Comparison of ENCODE assay signal across 1 cellular context in the genomic region with DNA sequence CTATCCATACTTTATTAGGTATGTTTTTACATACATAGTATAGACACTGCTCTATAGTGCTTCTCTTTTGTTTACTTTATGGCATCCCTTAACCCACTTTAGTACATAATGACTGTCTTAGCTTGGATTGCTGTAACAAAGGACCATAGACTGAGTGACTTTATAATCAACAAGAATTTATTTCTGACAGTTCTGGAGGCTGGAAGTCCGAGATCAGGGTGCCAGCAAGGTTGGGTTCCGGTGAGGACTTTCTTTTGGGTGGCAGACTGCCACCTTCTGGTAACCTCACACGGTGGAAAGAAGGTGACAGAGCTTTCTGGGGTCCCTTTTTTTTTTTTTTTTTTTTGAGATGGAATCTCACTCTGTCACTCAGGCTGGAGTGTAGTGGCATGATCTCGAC.
TF ChIP-seq lines count a peak whose summit lies in the region.

No MANE protein-coding gene starts in this region.

TF ChIP-seq in IMR-90, 13 proteins besides CTCF, POLR2A, EP300 and RAD21 (continued from another document):
- TF ChIP-seq, protein P1, sequence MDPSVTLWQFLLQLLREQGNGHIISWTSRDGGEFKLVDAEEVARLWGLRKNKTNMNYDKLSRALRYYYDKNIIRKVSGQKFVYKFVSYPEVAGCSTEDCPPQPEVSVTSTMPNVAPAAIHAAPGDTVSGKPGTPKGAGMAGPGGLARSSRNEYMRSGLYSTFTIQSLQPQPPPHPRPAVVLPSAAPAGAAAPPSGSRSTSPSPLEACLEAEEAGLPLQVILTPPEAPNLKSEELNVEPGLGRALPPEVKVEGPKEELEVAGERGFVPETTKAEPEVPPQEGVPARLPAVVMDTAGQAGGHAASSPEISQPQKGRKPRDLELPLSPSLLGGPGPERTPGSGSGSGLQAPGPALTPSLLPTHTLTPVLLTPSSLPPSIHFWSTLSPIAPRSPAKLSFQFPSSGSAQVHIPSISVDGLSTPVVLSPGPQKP (IDR thresholded peaks at IDR 0.05; ENCODE audit: borderline replicate concordance, low read depth, low read length) = no peak
- TF ChIP-seq SMC3 (IDR thresholded peaks at IDR 0.05; ENCODE audit: low read depth, low read length) = no peak
- TF ChIP-seq RFX5 (IDR thresholded peaks at IDR 0.05; ENCODE audit: low read depth, low read length) = no peak
- no peak for TF ChIP-seq RCOR1 (IDR thresholded peaks at IDR 0.05; ENCODE audit: insufficient replicate concordance, low read length)
- TF ChIP-seq, protein P2, sequence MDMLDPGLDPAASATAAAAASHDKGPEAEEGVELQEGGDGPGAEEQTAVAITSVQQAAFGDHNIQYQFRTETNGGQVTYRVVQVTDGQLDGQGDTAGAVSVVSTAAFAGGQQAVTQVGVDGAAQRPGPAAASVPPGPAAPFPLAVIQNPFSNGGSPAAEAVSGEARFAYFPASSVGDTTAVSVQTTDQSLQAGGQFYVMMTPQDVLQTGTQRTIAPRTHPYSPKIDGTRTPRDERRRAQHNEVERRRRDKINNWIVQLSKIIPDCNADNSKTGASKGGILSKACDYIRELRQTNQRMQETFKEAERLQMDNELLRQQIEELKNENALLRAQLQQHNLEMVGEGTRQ (IDR thresholded peaks at IDR 0.05; ENCODE audit: low read depth, low read length) = no peak
- TF ChIP-seq NFE2L2 (IDR thresholded peaks at IDR 0.05; ENCODE audit: low read depth, low read length) = no peak
- no peak for TF ChIP-seq FOS (IDR thresholded peaks at IDR 0.05; ENCODE audit: low read depth, low read length)
- TF ChIP-seq MXI1 (IDR thresholded peaks at IDR 0.05; ENCODE audit: borderline replicate concordance, low read depth, low read length) = no peak
TF ChIP-seq in IMR-90: peak in this region for 0.
